ENCODE assay signal across 10 cellular contexts in genomic region chr10:72245949-72246525, GRCh38. TPM values are rescaled to one million over a fixed set of nuclear protein-coding genes. Genes with fewer than 3 reads are reported as not detected.
A peak's percentile ranks its signal among the peaks of the same experiment; 100 is the strongest.
DNase-seq lines count a peak whose midpoint lies in the region; TF ChIP-seq lines count a peak whose summit lies in the region.
"Had no signal": no experiment of that assay in that cellular context is flagged by ENCODE, and none has a peak within 500 bp of the region (broad histone marks: within the 10 kb centered on the region; RNA-seq: fewer than 3 reads in every experiment).

No MANE protein-coding gene starts in this region.

- H3K36me3 Mint-ChIP-seq in activated CD4-positive, alpha-beta T cell treated with anti-CD3 and anti-CD28 coated beads, Interleukin-2, amount 10 ng/mL, durations not matched to agents 24 days and 14 days (ENCODE audit: low read depth) = peaks cover 2% of the 10 kb centered on the region

- peak overlapping the region; percentile 16 for H3K9ac ChIP-seq in mucosa of stomach (ENCODE audit: low read length)

- no peaks in the 10 kb centered on the region for H3K9me3 ChIP-seq in mucosa of stomach (ENCODE audit: control insufficient read depth, low read length)
- H3K9me3 ChIP-seq in testis = no peaks in the 10 kb centered on the region
- no peaks in the 10 kb centered on the region for H3K9me3 ChIP-seq in A673 (ENCODE audit: low read depth, low read length, poor library complexity, severe bottlenecking)

- CTCF ChIA-PET in A673 (lab: Charles Lee) = no interaction called here

- peak overlapping the region; percentile 35 for H3K27ac Mint-ChIP-seq in activated CD4-positive, alpha-beta T cell treated with anti-CD3 and anti-CD28 coated beads, Interleukin-2, amount 10 ng/mL, durations not matched to agents 24 days and 14 days

- H3K27me3 ChIP-seq in mucosa of stomach (ENCODE audit: control insufficient read depth, insufficient read depth, low read length) = no peaks in the 10 kb centered on the region
- H3K27me3 ChIP-seq in testis = no peaks in the 10 kb centered on the region
- no peaks in the 10 kb centered on the region for H3K27me3 ChIP-seq in A673 (replicated peaks; ENCODE audit: insufficient read depth, low read depth, low read length, poor library complexity)

- intact Hi-C loops in activated CD4-positive, alpha-beta T cell treated with anti-CD3 and anti-CD28 coated beads, Interleukin-2, amount 10 ng/mL, durations not matched to agents 24 days and 14 days (cut with micrococcal nuclease) = no loop called here
- intact Hi-C loops in testis (cut with DNase I; ENCODE audit: low total_unique reads) = no loop called here
- intact Hi-C loops in A673 (cut with micrococcal nuclease; ENCODE audit: unreplicated experiment) = no loop called here

- H3K4me1 ChIP-seq in mucosa of stomach (ENCODE audit: control insufficient read depth, insufficient read depth, low read length) (peaks cover 71% of the 10 kb centered on the region), testis (peaks cover 86% of the 10 kb centered on the region), A673 (ENCODE audit: insufficient read depth, low read length, poor library complexity, severe bottlenecking) (peaks cover 21% of the 10 kb centered on the region)

- TF ChIP-seq POLR2A in testis (IDR thresholded peaks at IDR 0.05) = no peak

- peak overlapping the region; percentile 11 for H3K27ac ChIP-seq in angular gyrus (ENCODE audit: low read depth, low read length)
- peak overlapping the region; percentile 73 to 90 for H3K27ac ChIP-seq in testis
- H3K27ac ChIP-seq in A673 (ENCODE audit: low read depth, low read length, poor library complexity, severe bottlenecking) = no peak overlapping the region

- H3K4me3 ChIP-seq in mucosa of stomach (ENCODE audit: low read length) (no peak overlapping the region), testis (no peak overlapping the region), A673 (ENCODE audit: low read depth, low read length, poor library complexity, severe bottlenecking) (no peak overlapping the region)

- POLR2A ChIA-PET in A673 (lab: Charles Lee; ENCODE audit: low non-redundant PET) = no interaction called here

- no peaks in the 10 kb centered on the region for H3K27me3 Mint-ChIP-seq in activated CD4-positive, alpha-beta T cell treated with anti-CD3 and anti-CD28 coated beads, Interleukin-2, amount 10 ng/mL, durations not matched to agents 24 days and 14 days

- WGBS in testis, 2 donors = 20 to 53% methylated on average over 3 of the region's 3 CpGs

- H3K4me3 Mint-ChIP-seq in activated CD4-positive, alpha-beta T cell treated with anti-CD3 and anti-CD28 coated beads, Interleukin-2, amount 10 ng/mL, durations not matched to agents 24 days and 14 days = no peak overlapping the region

- no peaks in the 10 kb centered on the region for H3K36me3 ChIP-seq in mucosa of stomach (ENCODE audit: control insufficient read depth, insufficient read depth, low read length)
- no peaks in the 10 kb centered on the region for H3K36me3 ChIP-seq in testis (ENCODE audit: low read depth, missing control alignments)
- no peaks in the 10 kb centered on the region for H3K36me3 ChIP-seq in A673 (ENCODE audit: insufficient read depth, low read length, poor library complexity, severe bottlenecking)

- no peak for DNase-seq in activated CD4-positive, alpha-beta T cell treated with anti-CD3 and anti-CD28 coated beads, Interleukin-2, amount 10 ng/mL, durations not matched to agents 24 days and 14 days
- DNase-seq in activated CD4-positive, alpha-beta T cell treated with anti-CD3 and anti-CD28 coated beads for 4 hours = no peak
- no peak for DNase-seq in testis
- no peak for DNase-seq in A673 (ENCODE audit: low spot score)
- no peak for DNase-seq in medulla oblongata (ENCODE audit: extremely low spot score)
- DNase-seq in NCI-H2107 (lab: John Stamatoyannopoulos, UW) = no peak
- DNase-seq: activated CD4-positive, alpha-beta T cell treated with anti-CD3 and anti-CD28 coated beads, Interleukin-2, amount 50 U/mL, for 48 hours; MV-4-11 had no signal

- BruUV-seq in A673 (replicated peaks; lab: Mats Ljungman, UMichigan) = no TSS peak

- H3K9me3 Mint-ChIP-seq in activated CD4-positive, alpha-beta T cell treated with anti-CD3 and anti-CD28 coated beads, Interleukin-2, amount 10 ng/mL, durations not matched to agents 24 days and 14 days = no peaks in the 10 kb centered on the region

- H3K4me1 Mint-ChIP-seq in activated CD4-positive, alpha-beta T cell treated with anti-CD3 and anti-CD28 coated beads, Interleukin-2, amount 10 ng/mL, durations not matched to agents 24 days and 14 days = peaks cover 70% of the 10 kb centered on the region

- TF ChIP-seq CTCF in testis (IDR thresholded peaks at IDR 0.05) (no peak), A673 (conservative IDR thresholded peaks at IDR 0.05; ENCODE audit: low read depth, low read length) (no peak)

RNA-seq across cellular contexts. Expression of gene DDIT4, which starts 27.7 kb away (rescaled TPM):
- total RNA-seq in activated CD4-positive, alpha-beta T cell treated with anti-CD3 and anti-CD28 coated beads, Interleukin-2, amount 10 ng/mL, durations not matched to agents 24 days and 14 days = 260 and 271 TPM in 2 replicates
- total RNA-seq in testis = 10 to 100 TPM; 69.6 to 94.3 TPM
- polyA plus RNA-seq in testis (ENCODE audit: insufficient read depth, low read depth, low replicate concordance) = 46.6 TPM
- total RNA-seq in A673 (2021) = 20.7 and 39.6 TPM in 2 replicates

RNA-seq across cellular contexts. Expression of gene ASCC1, which starts 30.0 kb away (rescaled TPM):
- 33.6 and 34.1 TPM in 2 replicates for total RNA-seq in activated CD4-positive, alpha-beta T cell treated with anti-CD3 and anti-CD28 coated beads, Interleukin-2, amount 10 ng/mL, durations not matched to agents 24 days and 14 days
- total RNA-seq in testis (10 to 100 TPM; 48.8 to 58.3 TPM), A673 (2021) (40.2 and 43.1 TPM in 2 replicates)
- 47.4 TPM for polyA plus RNA-seq in testis (ENCODE audit: insufficient read depth, low read depth, low replicate concordance)

RNA-seq across cellular contexts. Expression of gene ANAPC16, which starts 30.2 kb away (rescaled TPM):
- total RNA-seq in activated CD4-positive, alpha-beta T cell treated with anti-CD3 and anti-CD28 coated beads, Interleukin-2, amount 10 ng/mL, durations not matched to agents 24 days and 14 days = 73.2 and 74.3 TPM in 2 replicates
- total RNA-seq in testis (10 to 100 TPM; 43.8 to 47.9 TPM), A673 (2021) (57.6 and 62.5 TPM in 2 replicates)
- 96.0 TPM for polyA plus RNA-seq in testis (ENCODE audit: insufficient read depth, low read depth, low replicate concordance)
